Comparison of ENCODE assay signal across 9 cellular contexts in the genomic region with DNA sequence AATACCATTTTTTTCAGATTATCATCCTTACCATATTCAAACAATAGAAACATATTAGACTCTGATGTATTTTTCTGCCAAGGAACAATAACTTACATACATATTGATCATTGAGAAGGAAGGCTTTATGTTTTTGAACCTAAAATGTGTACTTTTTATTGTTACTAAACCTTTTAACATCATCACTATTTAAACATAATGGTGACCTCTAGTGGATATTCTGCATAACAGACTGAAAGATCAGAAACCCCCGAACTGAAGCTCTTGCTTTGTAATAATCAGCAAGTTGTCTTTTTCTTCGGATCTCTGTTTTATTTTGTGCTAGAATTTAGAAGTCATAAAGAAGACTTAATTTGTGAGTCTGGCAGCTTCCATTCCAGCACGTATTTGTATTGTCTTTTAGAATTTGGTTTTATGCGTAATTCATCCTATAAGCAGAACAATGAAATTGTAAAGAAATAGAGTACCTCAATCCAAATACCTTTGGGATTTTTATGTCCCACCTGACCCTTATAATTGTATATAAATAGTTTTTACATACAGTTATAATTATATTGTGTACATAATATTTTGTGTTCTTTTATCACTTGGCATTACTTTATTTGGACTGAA.
A peak's percentile ranks its signal among the peaks of the same experiment; 100 is the strongest.
DNase-seq lines count a peak whose midpoint lies in the region; ATAC-seq and TF ChIP-seq lines count a peak whose summit lies in the region.
"Had no signal": no experiment of that assay in that cellular context is flagged by ENCODE, and none has a peak within 500 bp of the region (broad histone marks: within the 10 kb centered on the region; RNA-seq: fewer than 3 reads in every experiment).

No MANE protein-coding gene starts in this region.

- H2BK12ac ChIP-seq in neuronal stem cell (ENCODE audit: low read length) = no peak overlapping the region

- H3K27ac ChIP-seq in neural progenitor cell = no peak overlapping the region
- H3K27ac ChIP-seq in neuronal stem cell (replicated peaks; ENCODE audit: low read length) = no peak overlapping the region

- H3K14ac ChIP-seq in neuronal stem cell (ENCODE audit: low read length) = no peak overlapping the region

- no CpG with 5 or more reads among the region's 4 CpGs for WGBS in neuronal stem cell (ENCODE audit: extremely low coverage in 2 of 2, insufficient read length in 2 of 2, insufficient replicate concordance in 1 of 2), 2 donors

- TF ChIP-seq CTCF in neural progenitor cell (IDR thresholded peaks at IDR 0.05) = peak; percentile 77

- H4K8ac ChIP-seq in neuronal stem cell (ENCODE audit: low read depth, low read length) = no peak overlapping the region

- H3K27ac Mint-ChIP-seq in neural progenitor cell = no peak overlapping the region

- peaks cover 5% of the 10 kb centered on the region for H3K27me3 Mint-ChIP-seq in neural progenitor cell (ENCODE audit: insufficient read depth, low read depth)

- peaks cover 38% of the 10 kb centered on the region for H3K4me1 Mint-ChIP-seq in neural progenitor cell

- H4K91ac ChIP-seq in neuronal stem cell (ENCODE audit: low read depth, low read length, poor library complexity) = no peak overlapping the region

- TF ChIP-seq POLR2A in erythroblast (IDR thresholded peaks at IDR 0.05; ENCODE audit: low read length) = no peak

- no peak overlapping the region for H3K4me2 ChIP-seq in neural progenitor cell
- no peak overlapping the region for H3K4me2 ChIP-seq in neuronal stem cell (ENCODE audit: insufficient read depth, low read length, poor library complexity, severe bottlenecking)

- H3K4me3 Mint-ChIP-seq in neural progenitor cell = no peak overlapping the region
- H3K4me3 Mint-ChIP-seq: CD8-positive, alpha-beta memory T cell had no signal

- H3K9ac ChIP-seq in neural progenitor cell = no peak overlapping the region
- H3K9ac ChIP-seq in neuronal stem cell (ENCODE audit: low read depth, low read length, poor library complexity) = no peak overlapping the region

- no peaks in the 10 kb centered on the region for H3K9me3 Mint-ChIP-seq in neural progenitor cell
- H3K9me3 Mint-ChIP-seq: CD8-positive, alpha-beta memory T cell had no signal

- H3K36me3 ChIP-seq in neural progenitor cell = peaks cover 2% of the 10 kb centered on the region
- H3K36me3 ChIP-seq in neuronal stem cell (replicated peaks in 1 of 2; ENCODE audit: control insufficient read depth in 2 of 2, insufficient read depth in 2 of 2, low read length in 2 of 2) = peaks cover 1 to 11% of the 10 kb centered on the region in 2 donors

- H3K4me1 ChIP-seq in neural progenitor cell = peaks cover 10% of the 10 kb centered on the region
- peaks cover 2 to 9% of the 10 kb centered on the region in 2 donors for H3K4me1 ChIP-seq in neuronal stem cell (ENCODE audit: control insufficient read depth in 2 of 2, insufficient read depth in 1 of 2, low read depth in 1 of 2, low read length in 2 of 2)

- no peak overlapping the region for H2AK5ac ChIP-seq in neuronal stem cell (ENCODE audit: low read depth, low read length)

- no peak overlapping the region for H3K4ac ChIP-seq in neuronal stem cell (ENCODE audit: low read length)

- no peak overlapping the region for H3K4me3 ChIP-seq in neural progenitor cell
- no peak overlapping the region for H3K4me3 ChIP-seq in neuronal stem cell (ENCODE audit: low read length in 2 of 2)

- peak; percentile 41 for DNase-seq in NCI-H187 treated with DMSO at 0.1 percent for 48 hours (lab: John Stamatoyannopoulos, UW)
- no peak for DNase-seq in NCI-H187 (lab: John Stamatoyannopoulos, UW)
- peak; percentile 52 for DNase-seq in LHCN-M2 (ENCODE audit: low read depth)
- peak; percentile 48 to 64 for DNase-seq in erythroblast (lab: John Stamatoyannopoulos, UW)
- peak; percentile 66 for DNase-seq in neural progenitor cell (ENCODE audit: low spot score)
- no peak for DNase-seq in effector CD4-positive, alpha-beta T cell
- no peak for DNase-seq in neuronal stem cell (ENCODE audit: low spot score)

- no peak overlapping the region for H2BK5ac ChIP-seq in neuronal stem cell (ENCODE audit: low read length)

- peak; percentile 51; the same call in 2 of the 3 replicates for ATAC-seq in SK-N-SH treated with all-trans-retinoic acid at 6 μM for 48 hours

- H3K27me3 ChIP-seq in neural progenitor cell (no peaks in the 10 kb centered on the region), neuronal stem cell (ENCODE audit: control insufficient read depth in 3 of 3, insufficient read depth in 3 of 3, low read depth in 1 of 3, low read length in 3 of 3) (no peaks in the 10 kb centered on the region)

- no peaks in the 10 kb centered on the region for H4K20me1 ChIP-seq in neural progenitor cell (ENCODE audit: low read depth)

- H3K9me3 ChIP-seq in neural progenitor cell (ENCODE audit: low read depth) = no peaks in the 10 kb centered on the region
- no peaks in the 10 kb centered on the region for H3K9me3 ChIP-seq in neuronal stem cell (replicated peaks in 1 of 2; ENCODE audit: control insufficient read depth in 2 of 2, insufficient read depth in 1 of 2, low read depth in 1 of 2, low read length in 2 of 2)

- H3K79me1 ChIP-seq in neuronal stem cell (ENCODE audit: low read depth, low read length) = no peaks in the 10 kb centered on the region

- H3K23ac ChIP-seq in neuronal stem cell (ENCODE audit: low read depth, low read length, poor library complexity) = no peak overlapping the region

- peaks cover 3% of the 10 kb centered on the region for H3K36me3 Mint-ChIP-seq in neural progenitor cell

- no peak overlapping the region for H2AFZ ChIP-seq in neural progenitor cell (replicated peaks)
- no peak overlapping the region for H2AFZ ChIP-seq in neuronal stem cell (ENCODE audit: low read length)

- H2BK120ac ChIP-seq in neuronal stem cell (ENCODE audit: low read depth, low read length) = no peak overlapping the region

- H3K79me2 ChIP-seq in neural progenitor cell (ENCODE audit: low read depth) = peaks cover 7% of the 10 kb centered on the region

- H2BK15ac ChIP-seq in neuronal stem cell (ENCODE audit: low read length) = no peak overlapping the region

- H3F3A ChIP-seq in neural progenitor cell (ENCODE audit: low read depth) = peaks cover 11% of the 10 kb centered on the region

- H3K18ac ChIP-seq in neuronal stem cell (ENCODE audit: low read length) = no peak overlapping the region

TF ChIP-seq in SK-N-SH treated with all-trans-retinoic acid at 6 μM for 48 hours, 23 proteins besides CTCF, POLR2A, EP300 and RAD21:
- no peak for TF ChIP-seq TCF4 (CRISPR knock-in tag; IDR thresholded peaks at IDR 0.05; ENCODE audit: borderline replicate concordance)
- no peak for TF ChIP-seq ZFP3 (CRISPR knock-in tag; IDR thresholded peaks at IDR 0.05)
- TF ChIP-seq ZC3H10 (CRISPR knock-in tag; IDR thresholded peaks at IDR 0.05) = no peak
- no peak for TF ChIP-seq ZNF565 (CRISPR knock-in tag; conservative IDR thresholded peaks at IDR 0.05; ENCODE audit: low read depth)
- no peak for TF ChIP-seq ISL1 (CRISPR knock-in tag; IDR thresholded peaks at IDR 0.05)
- TF ChIP-seq ZFP30 (CRISPR knock-in tag; IDR thresholded peaks at IDR 0.05) = no peak
- TF ChIP-seq SNAI2 (CRISPR knock-in tag; IDR thresholded peaks at IDR 0.05) = no peak
- no peak for TF ChIP-seq CSDC2 (CRISPR knock-in tag; IDR thresholded peaks at IDR 0.05)
- TF ChIP-seq GLIS3 (CRISPR knock-in tag; IDR thresholded peaks at IDR 0.05) = no peak
- TF ChIP-seq, protein P1, sequence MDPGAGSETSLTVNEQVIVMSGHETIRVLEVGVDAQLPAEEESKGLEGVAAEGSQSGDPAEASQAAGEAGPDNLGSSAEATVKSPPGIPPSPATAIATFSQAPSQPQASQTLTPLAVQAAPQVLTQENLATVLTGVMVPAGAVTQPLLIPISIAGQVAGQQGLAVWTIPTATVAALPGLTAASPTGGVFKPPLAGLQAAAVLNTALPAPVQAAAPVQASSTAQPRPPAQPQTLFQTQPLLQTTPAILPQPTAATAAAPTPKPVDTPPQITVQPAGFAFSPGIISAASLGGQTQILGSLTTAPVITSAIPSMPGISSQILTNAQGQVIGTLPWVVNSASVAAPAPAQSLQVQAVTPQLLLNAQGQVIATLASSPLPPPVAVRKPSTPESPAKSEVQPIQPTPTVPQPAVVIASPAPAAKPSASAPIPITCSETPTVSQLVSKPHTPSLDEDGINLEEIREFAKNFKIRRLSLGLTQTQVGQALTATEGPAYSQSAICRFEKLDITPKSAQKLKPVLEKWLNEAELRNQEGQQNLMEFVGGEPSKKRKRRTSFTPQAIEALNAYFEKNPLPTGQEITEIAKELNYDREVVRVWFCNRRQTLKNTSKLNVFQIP (CRISPR knock-in tag; IDR thresholded peaks at IDR 0.05; ENCODE audit: borderline replicate concordance, low read depth) = no peak

Comparison
In these comparisons a context has a peak if more than half of its experiments do, and no peak if none do; other contexts are left out.
1. DNase-seq: peak in NCI-H187 treated with DMSO at 0.1 percent for 48 hours (single experiment), LHCN-M2 (single experiment), erythroblast (2 of 2) and neural progenitor cell (single experiment); none in NCI-H187 (0 of 2), effector CD4-positive, alpha-beta T cell (single experiment) and neuronal stem cell (single experiment).